13 cellular contexts compared by ENCODE assay signal in genomic region chr7:105209870-105210269, GRCh38.
DNase-seq lines count a peak whose midpoint lies in the region; ATAC-seq lines count a peak whose summit lies in the region.
"Had no signal": no experiment of that assay in that cellular context is flagged by ENCODE, and none has a peak within 500 bp of the region (broad histone marks: within the 10 kb centered on the region; RNA-seq: fewer than 3 reads in every experiment).

No MANE protein-coding gene starts in this region.

- peaks cover 47% of the 10 kb centered on the region for H4K20me1 ChIP-seq in Karpas-422 (ENCODE audit: insufficient read depth, low read depth, low read length)

- peaks cover 89% of the 10 kb centered on the region for H3K4me1 Mint-ChIP-seq in stimulated activated naive CD8-positive, alpha-beta T cell treated with anti-CD3 and anti-CD28 coated beads, Interleukin-15, Interleukin-2, amounts not matched to agents 100 ng/mL and 50 ng/mL, for 24 hours (ENCODE audit: low read depth)
- peaks cover 55% of the 10 kb centered on the region for H3K4me1 Mint-ChIP-seq in activated T-helper 17 cell treated with anti-CD3 and anti-CD28 coated beads, Interleukin-2, amount 50 U/mL, for 72 hours
- H3K4me1 Mint-ChIP-seq in memory B cell, result peaks cover 67% of the 10 kb centered on the region

- no peaks in the 10 kb centered on the region for H3K27me3 ChIP-seq in Karpas-422 (ENCODE audit: low read length)
- H3K27me3 ChIP-seq: ascending aorta, suprapubic skin had no signal

- H3K9me3 ChIP-seq in Karpas-422 (ENCODE audit: low read length), result no peaks in the 10 kb centered on the region
- H3K9me3 ChIP-seq: ascending aorta, suprapubic skin had no signal

- H3K4me2 ChIP-seq in Karpas-422 (ENCODE audit: low read depth, low read length, poor library complexity, severe bottlenecking), result no peak overlapping the region

- H3K9ac ChIP-seq in Karpas-422 (ENCODE audit: low read length), result no peak overlapping the region

- H3K27ac ChIP-seq in Karpas-422 (ENCODE audit: low read length), result no peak overlapping the region
- H3K27ac ChIP-seq: epithelial cell of prostate, suprapubic skin had no signal

- no peak overlapping the region for H3K27ac Mint-ChIP-seq in stimulated activated naive CD8-positive, alpha-beta T cell treated with anti-CD3 and anti-CD28 coated beads, Interleukin-15, Interleukin-2, amounts not matched to agents 100 ng/mL and 50 ng/mL, for 24 hours
- H3K27ac Mint-ChIP-seq in activated T-helper 17 cell treated with anti-CD3 and anti-CD28 coated beads, Interleukin-2, amount 50 U/mL, for 72 hours, result peak overlapping the region; percentile 77
- peak overlapping the region; percentile 97 for H3K27ac Mint-ChIP-seq in memory B cell

- no peak for DNase-seq in stimulated activated naive CD8-positive, alpha-beta T cell treated with anti-CD3 and anti-CD28 coated beads, Interleukin-15, Interleukin-2, amounts not matched to agents 100 U/mL and 50 U/mL, for 24 hours
- DNase-seq in memory B cell (ENCODE audit: low spot score in 2 of 2) (no peak), Karpas-422 (no peak), NCI-H1417 (lab: John Stamatoyannopoulos, UW) (no peak)
- DNase-seq: activated effector memory CD4-positive, alpha-beta T cell treated with Interleukin-2 at 50 U/mL for 16 hours; NCI-H2081 treated with DMSO at 0.1 percent for 48 hours had no signal

- H3K79me2 ChIP-seq in Karpas-422 (ENCODE audit: low read length), result no peaks in the 10 kb centered on the region

- peaks cover 4% of the 10 kb centered on the region for H3K36me3 Mint-ChIP-seq in stimulated activated naive CD8-positive, alpha-beta T cell treated with anti-CD3 and anti-CD28 coated beads, Interleukin-15, Interleukin-2, amounts not matched to agents 100 ng/mL and 50 ng/mL, for 24 hours (ENCODE audit: low read depth)
- H3K36me3 Mint-ChIP-seq in activated T-helper 17 cell treated with anti-CD3 and anti-CD28 coated beads, Interleukin-2, amount 50 U/mL, for 72 hours (ENCODE audit: low read depth), result no peaks in the 10 kb centered on the region
- H3K36me3 Mint-ChIP-seq in memory B cell, result peaks cover 1% of the 10 kb centered on the region

- H3K36me3 ChIP-seq in Karpas-422 (ENCODE audit: insufficient read depth, low read length), result no peaks in the 10 kb centered on the region
- H3K36me3 ChIP-seq: ascending aorta, suprapubic skin had no signal

- H3K4me1 ChIP-seq in Karpas-422 (ENCODE audit: low read length), result peaks cover 4% of the 10 kb centered on the region; the same call in 1 of the 2 replicates

- H3K9me3 Mint-ChIP-seq in stimulated activated naive CD8-positive, alpha-beta T cell treated with anti-CD3 and anti-CD28 coated beads, Interleukin-15, Interleukin-2, amounts not matched to agents 100 ng/mL and 50 ng/mL, for 24 hours, result peaks cover 7% of the 10 kb centered on the region
- no peaks in the 10 kb centered on the region for H3K9me3 Mint-ChIP-seq in activated T-helper 17 cell treated with anti-CD3 and anti-CD28 coated beads, Interleukin-2, amount 50 U/mL, for 72 hours
- H3K9me3 Mint-ChIP-seq in memory B cell, result peaks cover 2% of the 10 kb centered on the region

- no peaks in the 10 kb centered on the region for H3K27me3 Mint-ChIP-seq in stimulated activated naive CD8-positive, alpha-beta T cell treated with anti-CD3 and anti-CD28 coated beads, Interleukin-15, Interleukin-2, amounts not matched to agents 100 ng/mL and 50 ng/mL, for 24 hours
- H3K27me3 Mint-ChIP-seq in activated T-helper 17 cell treated with anti-CD3 and anti-CD28 coated beads, Interleukin-2, amount 50 U/mL, for 72 hours, result no peaks in the 10 kb centered on the region
- no peaks in the 10 kb centered on the region for H3K27me3 Mint-ChIP-seq in memory B cell

- no peak for ATAC-seq in stimulated activated naive CD8-positive, alpha-beta T cell treated with anti-CD3 and anti-CD28 coated beads, Interleukin-15, Interleukin-2, amounts not matched to agents 100 U/mL and 50 U/mL, for 24 hours
- no peak for ATAC-seq in activated T-helper 17 cell treated with anti-CD3 and anti-CD28 coated beads, Interleukin-2, amount 50 U/mL, for 72 hours (replicated peaks)
- ATAC-seq in memory B cell (ENCODE audit: low read depth) (no peak), GM21526 (IDR thresholded peaks at IDR 0.05; ENCODE audit: low FRiP score, unreplicated experiment) (no peak), HG03280 (IDR thresholded peaks at IDR 0.05; ENCODE audit: unreplicated experiment) (no peak)

- H3K9me2 ChIP-seq in Karpas-422 (replicated peaks; ENCODE audit: insufficient read depth, low read length), result no peaks in the 10 kb centered on the region

- no peak overlapping the region for H3K4me3 ChIP-seq in Karpas-422 (ENCODE audit: low read length)
- H3K4me3 ChIP-seq: suprapubic skin had no signal

- peak overlapping the region; percentile 9 for H3K4me3 Mint-ChIP-seq in stimulated activated naive CD8-positive, alpha-beta T cell treated with anti-CD3 and anti-CD28 coated beads, Interleukin-15, Interleukin-2, amounts not matched to agents 100 ng/mL and 50 ng/mL, for 24 hours
- H3K4me3 Mint-ChIP-seq in activated T-helper 17 cell treated with anti-CD3 and anti-CD28 coated beads, Interleukin-2, amount 50 U/mL, for 72 hours, result peak overlapping the region; percentile 58
- no peak overlapping the region for H3K4me3 Mint-ChIP-seq in memory B cell

- H2AFZ ChIP-seq in Karpas-422 (ENCODE audit: low read length), result no peak overlapping the region
